Comparison of ENCODE assay signal across 1 cellular context in the genomic region with DNA sequence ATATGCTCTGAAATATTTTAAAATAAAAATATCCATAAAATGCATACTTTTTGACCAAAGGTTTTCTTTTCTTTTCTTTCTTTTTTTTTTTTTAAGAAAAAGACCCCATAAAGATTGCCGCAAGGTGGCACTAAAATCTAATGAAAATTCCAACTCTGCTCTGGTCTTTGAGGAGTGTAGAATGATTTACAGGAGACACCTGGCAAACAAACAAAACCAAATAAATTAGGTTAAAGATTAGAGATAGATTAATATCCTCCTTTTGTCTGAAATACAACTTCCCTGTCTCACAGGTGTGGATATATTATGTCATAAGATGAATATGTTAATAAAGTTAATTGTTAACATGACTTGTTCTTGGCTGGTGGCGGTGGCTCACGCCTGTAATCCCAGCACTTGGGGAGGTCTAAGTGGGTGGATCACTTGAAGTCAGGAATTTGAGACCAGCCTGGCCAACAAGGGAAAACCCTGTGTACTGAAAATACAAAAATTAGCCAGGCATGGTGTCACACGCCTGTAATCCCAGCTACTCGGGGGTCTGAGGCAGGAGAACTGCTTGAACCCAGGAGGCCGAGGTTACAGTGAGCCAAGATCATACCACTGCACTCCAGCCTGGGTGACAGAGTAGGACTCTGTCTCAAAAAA.
TF ChIP-seq lines count a peak whose summit lies in the region.

No MANE protein-coding gene starts in this region.

TF ChIP-seq in HepG2, 621 proteins besides CTCF, POLR2A, EP300 and RAD21 (continued from another document and continues in another):
- TF ChIP-seq RXRA (CRISPR knock-in tag; IDR thresholded peaks at IDR 0.05): no peak
- no peak for TF ChIP-seq ONECUT2 (CRISPR knock-in tag; IDR thresholded peaks at IDR 0.05)
- TF ChIP-seq MYNN (CRISPR knock-in tag; IDR thresholded peaks at IDR 0.05; ENCODE audit: low read depth): no peak
- TF ChIP-seq ZNF619 (CRISPR knock-in tag; IDR thresholded peaks at IDR 0.05): no peak
- no peak for TF ChIP-seq KLF13 (CRISPR knock-in tag; IDR thresholded peaks at IDR 0.05)
- TF ChIP-seq ZNF530 (CRISPR knock-in tag; IDR thresholded peaks at IDR 0.05; ENCODE audit: low read depth): no peak
- TF ChIP-seq SALL1 (CRISPR knock-in tag; IDR thresholded peaks at IDR 0.05): peak; percentile 64
- TF ChIP-seq ZSCAN20 (CRISPR knock-in tag; IDR thresholded peaks at IDR 0.05; ENCODE audit: borderline replicate concordance): no peak
- TF ChIP-seq, protein P1, sequence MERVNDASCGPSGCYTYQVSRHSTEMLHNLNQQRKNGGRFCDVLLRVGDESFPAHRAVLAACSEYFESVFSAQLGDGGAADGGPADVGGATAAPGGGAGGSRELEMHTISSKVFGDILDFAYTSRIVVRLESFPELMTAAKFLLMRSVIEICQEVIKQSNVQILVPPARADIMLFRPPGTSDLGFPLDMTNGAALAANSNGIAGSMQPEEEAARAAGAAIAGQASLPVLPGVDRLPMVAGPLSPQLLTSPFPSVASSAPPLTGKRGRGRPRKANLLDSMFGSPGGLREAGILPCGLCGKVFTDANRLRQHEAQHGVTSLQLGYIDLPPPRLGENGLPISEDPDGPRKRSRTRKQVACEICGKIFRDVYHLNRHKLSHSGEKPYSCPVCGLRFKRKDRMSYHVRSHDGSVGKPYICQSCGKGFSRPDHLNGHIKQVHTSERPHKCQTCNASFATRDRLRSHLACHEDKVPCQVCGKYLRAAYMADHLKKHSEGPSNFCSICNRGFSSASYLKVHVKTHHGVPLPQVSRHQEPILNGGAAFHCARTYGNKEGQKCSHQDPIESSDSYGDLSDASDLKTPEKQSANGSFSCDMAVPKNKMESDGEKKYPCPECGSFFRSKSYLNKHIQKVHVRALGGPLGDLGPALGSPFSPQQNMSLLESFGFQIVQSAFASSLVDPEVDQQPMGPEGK (CRISPR knock-in tag; IDR thresholded peaks at IDR 0.05): peak; percentile 15; the same call in 1 of the 2 replicates
- TF ChIP-seq ISL2 (CRISPR knock-in tag; IDR thresholded peaks at IDR 0.05): no peak
- TF ChIP-seq, protein P2, sequence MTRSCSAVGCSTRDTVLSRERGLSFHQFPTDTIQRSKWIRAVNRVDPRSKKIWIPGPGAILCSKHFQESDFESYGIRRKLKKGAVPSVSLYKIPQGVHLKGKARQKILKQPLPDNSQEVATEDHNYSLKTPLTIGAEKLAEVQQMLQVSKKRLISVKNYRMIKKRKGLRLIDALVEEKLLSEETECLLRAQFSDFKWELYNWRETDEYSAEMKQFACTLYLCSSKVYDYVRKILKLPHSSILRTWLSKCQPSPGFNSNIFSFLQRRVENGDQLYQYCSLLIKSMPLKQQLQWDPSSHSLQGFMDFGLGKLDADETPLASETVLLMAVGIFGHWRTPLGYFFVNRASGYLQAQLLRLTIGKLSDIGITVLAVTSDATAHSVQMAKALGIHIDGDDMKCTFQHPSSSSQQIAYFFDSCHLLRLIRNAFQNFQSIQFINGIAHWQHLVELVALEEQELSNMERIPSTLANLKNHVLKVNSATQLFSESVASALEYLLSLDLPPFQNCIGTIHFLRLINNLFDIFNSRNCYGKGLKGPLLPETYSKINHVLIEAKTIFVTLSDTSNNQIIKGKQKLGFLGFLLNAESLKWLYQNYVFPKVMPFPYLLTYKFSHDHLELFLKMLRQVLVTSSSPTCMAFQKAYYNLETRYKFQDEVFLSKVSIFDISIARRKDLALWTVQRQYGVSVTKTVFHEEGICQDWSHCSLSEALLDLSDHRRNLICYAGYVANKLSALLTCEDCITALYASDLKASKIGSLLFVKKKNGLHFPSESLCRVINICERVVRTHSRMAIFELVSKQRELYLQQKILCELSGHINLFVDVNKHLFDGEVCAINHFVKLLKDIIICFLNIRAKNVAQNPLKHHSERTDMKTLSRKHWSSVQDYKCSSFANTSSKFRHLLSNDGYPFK (CRISPR knock-in tag; IDR thresholded peaks at IDR 0.05; ENCODE audit: borderline replicate concordance): no peak
- TF ChIP-seq, protein P3, sequence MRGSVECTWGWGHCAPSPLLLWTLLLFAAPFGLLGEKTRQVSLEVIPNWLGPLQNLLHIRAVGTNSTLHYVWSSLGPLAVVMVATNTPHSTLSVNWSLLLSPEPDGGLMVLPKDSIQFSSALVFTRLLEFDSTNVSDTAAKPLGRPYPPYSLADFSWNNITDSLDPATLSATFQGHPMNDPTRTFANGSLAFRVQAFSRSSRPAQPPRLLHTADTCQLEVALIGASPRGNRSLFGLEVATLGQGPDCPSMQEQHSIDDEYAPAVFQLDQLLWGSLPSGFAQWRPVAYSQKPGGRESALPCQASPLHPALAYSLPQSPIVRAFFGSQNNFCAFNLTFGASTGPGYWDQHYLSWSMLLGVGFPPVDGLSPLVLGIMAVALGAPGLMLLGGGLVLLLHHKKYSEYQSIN (CRISPR knock-in tag; IDR thresholded peaks at IDR 0.05; ENCODE audit: borderline replicate concordance): no peak
- no peak for TF ChIP-seq FIP1L1 (IDR thresholded peaks at IDR 0.05; ENCODE audit: borderline replicate concordance, insufficient read depth, low read depth, low read length)
- no peak for TF ChIP-seq WIZ (CRISPR knock-in tag; IDR thresholded peaks at IDR 0.05)
- TF ChIP-seq HNRNPUL1 (IDR thresholded peaks at IDR 0.05; ENCODE audit: low read depth, low read length): no peak
- no peak for TF ChIP-seq SMARCC2 (IDR thresholded peaks at IDR 0.05)
- TF ChIP-seq, protein P4, sequence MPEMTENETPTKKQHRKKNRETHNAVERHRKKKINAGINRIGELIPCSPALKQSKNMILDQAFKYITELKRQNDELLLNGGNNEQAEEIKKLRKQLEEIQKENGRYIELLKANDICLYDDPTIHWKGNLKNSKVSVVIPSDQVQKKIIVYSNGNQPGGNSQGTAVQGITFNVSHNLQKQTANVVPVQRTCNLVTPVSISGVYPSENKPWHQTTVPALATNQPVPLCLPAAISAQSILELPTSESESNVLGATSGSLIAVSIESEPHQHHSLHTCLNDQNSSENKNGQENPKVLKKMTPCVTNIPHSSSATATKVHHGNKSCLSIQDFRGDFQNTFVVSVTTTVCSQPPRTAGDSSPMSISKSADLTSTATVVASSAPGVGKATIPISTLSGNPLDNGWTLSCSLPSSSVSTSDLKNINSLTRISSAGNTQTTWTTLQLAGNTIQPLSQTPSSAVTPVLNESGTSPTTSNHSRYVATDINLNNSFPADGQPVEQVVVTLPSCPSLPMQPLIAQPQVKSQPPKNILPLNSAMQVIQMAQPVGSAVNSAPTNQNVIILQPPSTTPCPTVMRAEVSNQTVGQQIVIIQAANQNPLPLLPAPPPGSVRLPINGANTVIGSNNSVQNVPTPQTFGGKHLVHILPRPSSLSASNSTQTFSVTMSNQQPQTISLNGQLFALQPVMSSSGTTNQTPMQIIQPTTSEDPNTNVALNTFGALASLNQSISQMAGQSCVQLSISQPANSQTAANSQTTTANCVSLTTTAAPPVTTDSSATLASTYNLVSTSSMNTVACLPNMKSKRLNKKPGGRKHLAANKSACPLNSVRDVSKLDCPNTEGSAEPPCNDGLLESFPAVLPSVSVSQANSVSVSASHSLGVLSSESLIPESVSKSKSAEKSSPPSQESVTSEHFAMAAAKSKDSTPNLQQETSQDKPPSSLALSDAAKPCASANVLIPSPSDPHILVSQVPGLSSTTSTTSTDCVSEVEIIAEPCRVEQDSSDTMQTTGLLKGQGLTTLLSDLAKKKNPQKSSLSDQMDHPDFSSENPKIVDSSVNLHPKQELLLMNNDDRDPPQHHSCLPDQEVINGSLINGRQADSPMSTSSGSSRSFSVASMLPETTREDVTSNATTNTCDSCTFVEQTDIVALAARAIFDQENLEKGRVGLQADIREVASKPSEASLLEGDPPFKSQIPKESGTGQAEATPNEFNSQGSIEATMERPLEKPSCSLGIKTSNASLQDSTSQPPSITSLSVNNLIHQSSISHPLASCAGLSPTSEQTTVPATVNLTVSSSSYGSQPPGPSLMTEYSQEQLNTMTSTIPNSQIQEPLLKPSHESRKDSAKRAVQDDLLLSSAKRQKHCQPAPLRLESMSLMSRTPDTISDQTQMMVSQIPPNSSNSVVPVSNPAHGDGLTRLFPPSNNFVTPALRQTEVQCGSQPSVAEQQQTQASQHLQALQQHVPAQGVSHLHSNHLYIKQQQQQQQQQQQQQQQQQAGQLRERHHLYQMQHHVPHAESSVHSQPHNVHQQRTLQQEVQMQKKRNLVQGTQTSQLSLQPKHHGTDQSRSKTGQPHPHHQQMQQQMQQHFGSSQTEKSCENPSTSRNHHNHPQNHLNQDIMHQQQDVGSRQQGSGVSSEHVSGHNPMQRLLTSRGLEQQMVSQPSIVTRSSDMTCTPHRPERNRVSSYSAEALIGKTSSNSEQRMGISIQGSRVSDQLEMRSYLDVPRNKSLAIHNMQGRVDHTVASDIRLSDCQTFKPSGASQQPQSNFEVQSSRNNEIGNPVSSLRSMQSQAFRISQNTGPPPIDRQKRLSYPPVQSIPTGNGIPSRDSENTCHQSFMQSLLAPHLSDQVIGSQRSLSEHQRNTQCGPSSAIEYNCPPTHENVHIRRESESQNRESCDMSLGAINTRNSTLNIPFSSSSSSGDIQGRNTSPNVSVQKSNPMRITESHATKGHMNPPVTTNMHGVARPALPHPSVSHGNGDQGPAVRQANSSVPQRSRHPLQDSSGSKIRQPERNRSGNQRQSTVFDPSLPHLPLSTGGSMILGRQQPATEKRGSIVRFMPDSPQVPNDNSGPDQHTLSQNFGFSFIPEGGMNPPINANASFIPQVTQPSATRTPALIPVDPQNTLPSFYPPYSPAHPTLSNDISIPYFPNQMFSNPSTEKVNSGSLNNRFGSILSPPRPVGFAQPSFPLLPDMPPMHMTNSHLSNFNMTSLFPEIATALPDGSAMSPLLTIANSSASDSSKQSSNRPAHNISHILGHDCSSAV (CRISPR knock-in tag; IDR thresholded peaks at IDR 0.05; ENCODE audit: borderline replicate concordance): no peak
- TF ChIP-seq SIX4 (CRISPR knock-in tag; IDR thresholded peaks at IDR 0.05): no peak
- no peak for TF ChIP-seq ZBTB21 (CRISPR knock-in tag; IDR thresholded peaks at IDR 0.05)
- TF ChIP-seq GPN1 (CRISPR knock-in tag; IDR thresholded peaks at IDR 0.05; ENCODE audit: borderline replicate concordance): no peak
- TF ChIP-seq RFX5 (IDR thresholded peaks at IDR 0.05; ENCODE audit: low read depth, low read length): no peak
- TF ChIP-seq, protein P5, sequence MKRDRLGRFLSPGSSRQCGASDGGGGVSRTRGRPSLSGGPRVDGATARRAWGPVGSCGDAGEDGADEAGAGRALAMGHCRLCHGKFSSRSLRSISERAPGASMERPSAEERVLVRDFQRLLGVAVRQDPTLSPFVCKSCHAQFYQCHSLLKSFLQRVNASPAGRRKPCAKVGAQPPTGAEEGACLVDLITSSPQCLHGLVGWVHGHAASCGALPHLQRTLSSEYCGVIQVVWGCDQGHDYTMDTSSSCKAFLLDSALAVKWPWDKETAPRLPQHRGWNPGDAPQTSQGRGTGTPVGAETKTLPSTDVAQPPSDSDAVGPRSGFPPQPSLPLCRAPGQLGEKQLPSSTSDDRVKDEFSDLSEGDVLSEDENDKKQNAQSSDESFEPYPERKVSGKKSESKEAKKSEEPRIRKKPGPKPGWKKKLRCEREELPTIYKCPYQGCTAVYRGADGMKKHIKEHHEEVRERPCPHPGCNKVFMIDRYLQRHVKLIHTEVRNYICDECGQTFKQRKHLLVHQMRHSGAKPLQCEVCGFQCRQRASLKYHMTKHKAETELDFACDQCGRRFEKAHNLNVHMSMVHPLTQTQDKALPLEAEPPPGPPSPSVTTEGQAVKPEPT (CRISPR knock-in tag; IDR thresholded peaks at IDR 0.05; ENCODE audit: low read depth): no peak
- TF ChIP-seq KDM3A (CRISPR knock-in tag; IDR thresholded peaks at IDR 0.05; ENCODE audit: low read depth): no peak
- no peak for TF ChIP-seq SIN3A (IDR thresholded peaks at IDR 0.05; ENCODE audit: borderline replicate concordance, low read depth, low read length)
- no peak for TF ChIP-seq KMT2B (CRISPR knock-in tag; IDR thresholded peaks at IDR 0.05)
- no peak for TF ChIP-seq ZNF713 (CRISPR knock-in tag; IDR thresholded peaks at IDR 0.05)
- no peak for TF ChIP-seq FOXM1 (CRISPR knock-in tag; IDR thresholded peaks at IDR 0.05)
- TF ChIP-seq IKZF4 (CRISPR knock-in tag; IDR thresholded peaks at IDR 0.05; ENCODE audit: borderline replicate concordance, low read depth, not compliant biosample characterization): no peak
- TF ChIP-seq HCFC1 (IDR thresholded peaks at IDR 0.05; ENCODE audit: low read depth, low read length): no peak
- TF ChIP-seq, protein P6, sequence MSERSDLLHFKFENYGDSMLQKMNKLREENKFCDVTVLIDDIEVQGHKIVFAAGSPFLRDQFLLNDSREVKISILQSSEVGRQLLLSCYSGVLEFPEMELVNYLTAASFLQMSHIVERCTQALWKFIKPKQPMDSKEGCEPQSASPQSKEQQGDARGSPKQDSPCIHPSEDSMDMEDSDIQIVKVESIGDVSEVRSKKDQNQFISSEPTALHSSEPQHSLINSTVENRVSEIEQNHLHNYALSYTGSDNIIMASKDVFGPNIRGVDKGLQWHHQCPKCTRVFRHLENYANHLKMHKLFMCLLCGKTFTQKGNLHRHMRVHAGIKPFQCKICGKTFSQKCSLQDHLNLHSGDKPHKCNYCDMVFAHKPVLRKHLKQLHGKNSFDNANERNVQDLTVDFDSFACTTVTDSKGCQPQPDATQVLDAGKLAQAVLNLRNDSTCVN (CRISPR knock-in tag; IDR thresholded peaks at IDR 0.05; ENCODE audit: borderline replicate concordance): no peak
- no peak for TF ChIP-seq MAF1 (CRISPR knock-in tag; IDR thresholded peaks at IDR 0.05; ENCODE audit: borderline replicate concordance)
- TF ChIP-seq ZSCAN25 (CRISPR knock-in tag; IDR thresholded peaks at IDR 0.05): no peak
- TF ChIP-seq KAT2B (IDR thresholded peaks at IDR 0.05; ENCODE audit: borderline replicate concordance, low read depth, low read length): no peak
- TF ChIP-seq NR1H2 (CRISPR knock-in tag; IDR thresholded peaks at IDR 0.05; ENCODE audit: borderline replicate concordance, low read depth): no peak
- TF ChIP-seq TBX3 (IDR thresholded peaks at IDR 0.05; ENCODE audit: borderline replicate concordance): peak; percentile 39; the same call in 1 of the 2 replicates
- no peak for TF ChIP-seq ZNF333 (CRISPR knock-in tag; IDR thresholded peaks at IDR 0.05; ENCODE audit: borderline replicate concordance)
- TF ChIP-seq, protein P7, sequence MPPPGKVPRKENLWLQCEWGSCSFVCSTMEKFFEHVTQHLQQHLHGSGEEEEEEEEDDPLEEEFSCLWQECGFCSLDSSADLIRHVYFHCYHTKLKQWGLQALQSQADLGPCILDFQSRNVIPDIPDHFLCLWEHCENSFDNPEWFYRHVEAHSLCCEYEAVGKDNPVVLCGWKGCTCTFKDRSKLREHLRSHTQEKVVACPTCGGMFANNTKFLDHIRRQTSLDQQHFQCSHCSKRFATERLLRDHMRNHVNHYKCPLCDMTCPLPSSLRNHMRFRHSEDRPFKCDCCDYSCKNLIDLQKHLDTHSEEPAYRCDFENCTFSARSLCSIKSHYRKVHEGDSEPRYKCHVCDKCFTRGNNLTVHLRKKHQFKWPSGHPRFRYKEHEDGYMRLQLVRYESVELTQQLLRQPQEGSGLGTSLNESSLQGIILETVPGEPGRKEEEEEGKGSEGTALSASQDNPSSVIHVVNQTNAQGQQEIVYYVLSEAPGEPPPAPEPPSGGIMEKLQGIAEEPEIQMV (CRISPR knock-in tag; IDR thresholded peaks at IDR 0.05; ENCODE audit: low read depth): no peak
- TF ChIP-seq, protein P8, sequence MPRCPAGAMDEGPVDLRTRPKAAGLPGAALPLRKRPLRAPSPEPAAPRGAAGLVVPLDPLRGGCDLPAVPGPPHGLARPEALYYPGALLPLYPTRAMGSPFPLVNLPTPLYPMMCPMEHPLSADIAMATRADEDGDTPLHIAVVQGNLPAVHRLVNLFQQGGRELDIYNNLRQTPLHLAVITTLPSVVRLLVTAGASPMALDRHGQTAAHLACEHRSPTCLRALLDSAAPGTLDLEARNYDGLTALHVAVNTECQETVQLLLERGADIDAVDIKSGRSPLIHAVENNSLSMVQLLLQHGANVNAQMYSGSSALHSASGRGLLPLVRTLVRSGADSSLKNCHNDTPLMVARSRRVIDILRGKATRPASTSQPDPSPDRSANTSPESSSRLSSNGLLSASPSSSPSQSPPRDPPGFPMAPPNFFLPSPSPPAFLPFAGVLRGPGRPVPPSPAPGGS (CRISPR knock-in tag; IDR thresholded peaks at IDR 0.05): no peak
- peak; percentile 42 for TF ChIP-seq TEAD3 (CRISPR knock-in tag; optimal IDR thresholded peaks at IDR 0.05; ENCODE audit: borderline replicate concordance)
